ENCODE assay signal across 19 cellular contexts in the genomic region with DNA sequence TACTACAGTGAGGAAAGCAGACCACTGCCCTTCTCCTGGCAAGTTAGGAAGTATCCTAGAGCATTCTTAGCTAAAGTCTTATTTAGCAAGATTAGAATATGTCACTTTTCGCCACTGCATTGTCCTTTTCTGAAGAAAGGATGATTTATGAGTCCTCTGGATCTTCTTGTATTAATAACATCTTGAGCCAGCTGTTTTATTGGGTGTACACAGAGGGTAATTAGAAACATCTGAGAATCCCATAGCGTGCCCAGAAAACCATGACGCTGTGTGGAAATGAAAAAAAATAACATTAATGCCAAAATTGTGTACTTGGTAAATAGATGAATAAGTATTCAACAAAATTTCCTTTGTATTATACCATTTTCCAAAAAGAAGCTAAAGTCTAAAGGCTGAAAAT.
DNase-seq lines count a peak whose midpoint lies in the region; ATAC-seq, FAIRE-seq and TF ChIP-seq lines count a peak whose summit lies in the region.
"Had no signal": no experiment of that assay in that cellular context is flagged by ENCODE, and none has a peak within 500 bp of the region (broad histone marks: within the 10 kb centered on the region; RNA-seq: fewer than 3 reads in every experiment).

No MANE protein-coding gene starts in this region.

- TF ChIP-seq RAD21 in HepG2 (CRISPR knock-in tag; IDR thresholded peaks at IDR 0.05) = no peak

- H3K9me3 ChIP-seq in SK-N-MC (ENCODE audit: low read depth, low read length) = no peaks in the 10 kb centered on the region
- no peaks in the 10 kb centered on the region for H3K9me3 ChIP-seq in uterus
- H3K9me3 ChIP-seq in HepG2 (ENCODE audit: low read length) = no peaks in the 10 kb centered on the region
- H3K9me3 ChIP-seq: MG63 had no signal

- H3K36me3 Mint-ChIP-seq in nephron (ENCODE audit: low read depth) = peaks cover 8% of the 10 kb centered on the region
- H3K36me3 Mint-ChIP-seq in T-helper 2 cell treated with Interferon-gamma antibody and Interleukin-4, amounts not matched to agents 5 μg/mL and 100 μg/mL, for 36 hours (ENCODE audit: low read depth) = no peaks in the 10 kb centered on the region

- in situ Hi-C loops in HepG2 (cut with HindIII; ENCODE audit: extremely low pct_ligation_motif_present, low pct_unique_long_range_greater_than_20kb) = no loop called here

- POLR2A ChIA-PET in HEK293T (lab: Yijun Ruan, JAX) = no interaction called here
- POLR2A ChIA-PET in HepG2 (lab: Yijun Ruan, JAX) = no interaction called here

- no peaks in the 10 kb centered on the region for H3K36me3 ChIP-seq in SK-N-MC (ENCODE audit: insufficient read depth, low read length)
- H3K36me3 ChIP-seq in uterus = no peaks in the 10 kb centered on the region
- no peaks in the 10 kb centered on the region for H3K36me3 ChIP-seq in HepG2 (replicated peaks in 1 of 2; ENCODE audit: control insufficient read depth in 1 of 2, insufficient read depth in 2 of 2, low read length in 2 of 2)

- no peak overlapping the region for H2AFZ ChIP-seq in HepG2 (ENCODE audit: low read length)

- H3K9ac ChIP-seq in SK-N-MC (ENCODE audit: insufficient read length) (no peak overlapping the region), HepG2 (ENCODE audit: insufficient read depth, low read depth, low read length) (no peak overlapping the region)

- CTCF ChIA-PET in HEK293T (lab: Yijun Ruan, JAX) = no interaction called here
- CTCF ChIA-PET in HepG2 (lab: Yijun Ruan, JAX; ENCODE audit: low intra/inter-chr PET ratio, low total read pairs) = no interaction called here

- H3K4me2 ChIP-seq in HepG2 (ENCODE audit: low read depth, low read length) = no peak overlapping the region

- no peak for ATAC-seq in HepG2
- no peak for ATAC-seq in HG03469 (IDR thresholded peaks at IDR 0.05; ENCODE audit: unreplicated experiment)
- ATAC-seq: left lobe of liver had no signal

- peak; percentile 20 for DNase-seq in SK-N-MC (ENCODE audit: low read depth, low spot score)
- peak; percentile 91 for DNase-seq in fibroblast of mammary gland (ENCODE audit: low read depth)
- DNase-seq in uterus = no peak
- no peak for DNase-seq in HEK293T (ENCODE audit: extremely low spot score)
- DNase-seq in T-helper 2 cell treated with Interferon-gamma antibody and Interleukin-4, amounts not matched to agents 5 μg/mL and 100 μg/mL, for 36 hours (ENCODE audit: low spot score) = no peak
- DNase-seq in HepG2 (ENCODE audit: low spot score) = no peak
- DNase-seq: activated CD4-positive, CD25-positive, alpha-beta regulatory T cell; activated effector memory CD4-positive, alpha-beta T cell treated with anti-CD3 and anti-CD28 coated beads, Interleukin-2, amount 50 U/mL, for 16 hours; CD4-positive, alpha-beta T cell; cortex of kidney; GOT3; MG63; NCI-H2029; NCI-H82; RPMI8226 had no signal

- intact Hi-C loops in uterus (cut with DNase I; ENCODE audit: low total_unique reads) (no loop called here), HepG2 (cut with micrococcal nuclease; ENCODE audit: unreplicated experiment) (no loop called here)

- no peaks in the 10 kb centered on the region for H3K9me3 Mint-ChIP-seq in nephron
- no peaks in the 10 kb centered on the region for H3K9me3 Mint-ChIP-seq in T-helper 2 cell treated with Interferon-gamma antibody and Interleukin-4, amounts not matched to agents 5 μg/mL and 100 μg/mL, for 36 hours
- H3K9me3 Mint-ChIP-seq: CD4-positive, alpha-beta T cell; T-helper 1 cell treated with Interleukin-12 subunit alpha and Interleukin-12 subunit beta and Interleukin-4 antibody, amounts not matched to agents 30 μg/mL and 1 μg/mL, for 36 hours had no signal

- H4K20me1 ChIP-seq in HepG2 (ENCODE audit: insufficient read depth, low read length) = no peaks in the 10 kb centered on the region

- no peaks in the 10 kb centered on the region for H3K27me3 Mint-ChIP-seq in nephron (ENCODE audit: low read depth)
- peaks cover 3% of the 10 kb centered on the region for H3K27me3 Mint-ChIP-seq in T-helper 2 cell treated with Interferon-gamma antibody and Interleukin-4, amounts not matched to agents 5 μg/mL and 100 μg/mL, for 36 hours (ENCODE audit: low read depth)

- H3K79me2 ChIP-seq in HepG2 (ENCODE audit: insufficient read depth, low read length) = no peaks in the 10 kb centered on the region

- H3K27me3 ChIP-seq in uterus = no peaks in the 10 kb centered on the region
- no peaks in the 10 kb centered on the region for H3K27me3 ChIP-seq in HepG2 (ENCODE audit: control insufficient read depth in 1 of 2, insufficient read depth in 2 of 2, low read length in 2 of 2)
- H3K27me3 ChIP-seq: MG63 had no signal

- H3K4me1 ChIP-seq in uterus (peaks cover 0 to 8% of the 10 kb centered on the region in 2 donors), HepG2 (ENCODE audit: insufficient read depth, low read length) (no peaks in the 10 kb centered on the region)

- peak overlapping the region; percentile 48 to 94 (median 75) for H3K27ac Mint-ChIP-seq in nephron
- H3K27ac Mint-ChIP-seq in T-helper 2 cell treated with Interferon-gamma antibody and Interleukin-4, amounts not matched to agents 5 μg/mL and 100 μg/mL, for 36 hours = no peak overlapping the region
- H3K27ac Mint-ChIP-seq: CD4-positive, alpha-beta T cell; T-helper 1 cell treated with Interleukin-12 subunit alpha and Interleukin-12 subunit beta and Interleukin-4 antibody, amounts not matched to agents 30 μg/mL and 1 μg/mL, for 36 hours had no signal

- TF ChIP-seq CTCF in fibroblast of mammary gland (conservative IDR thresholded peaks at IDR 0.05; ENCODE audit: control insufficient read depth, insufficient read depth, low read depth, low read length) = no peak
- TF ChIP-seq CTCF in nephron (IDR thresholded peaks at IDR 0.05; ENCODE audit: unreplicated experiment in 3 of 3) = no peak
- TF ChIP-seq CTCF in uterus (IDR thresholded peaks at IDR 0.05) = no peak
- TF ChIP-seq CTCF in HepG2 (CRISPR knock-in tag; IDR thresholded peaks at IDR 0.05) = no peak

- no TSS peak for BruUV-seq in HepG2 (replicated peaks; lab: Mats Ljungman, UMichigan)

- 9% methylated on average over 3 of the region's 3 CpGs for WGBS in HepG2 (ENCODE audit: low lambda C conversion rate)

- H3K4me1 Mint-ChIP-seq in nephron = peaks cover 81% of the 10 kb centered on the region
- no peaks in the 10 kb centered on the region for H3K4me1 Mint-ChIP-seq in T-helper 2 cell treated with Interferon-gamma antibody and Interleukin-4, amounts not matched to agents 5 μg/mL and 100 μg/mL, for 36 hours (ENCODE audit: low read depth)

- TF ChIP-seq EP300 in HepG2 (IDR thresholded peaks at IDR 0.05; ENCODE audit: low read depth in 2 of 2, low read length in 2 of 2) (no peak), HepG2 (CRISPR knock-in tag; IDR thresholded peaks at IDR 0.05; ENCODE audit: borderline replicate concordance) (no peak)

- TF ChIP-seq POLR2A in uterus (IDR thresholded peaks at IDR 0.05) = no peak
- TF ChIP-seq POLR2A in HepG2 (IDR thresholded peaks at IDR 0.05; ENCODE audit: insufficient read depth in 1 of 2, low read depth in 2 of 2, low read length in 2 of 2) = no peak

- H3K4me3 Mint-ChIP-seq in nephron = peak overlapping the region in 1 of 3 experiments; percentile 16
- no peak overlapping the region for H3K4me3 Mint-ChIP-seq in T-helper 2 cell treated with Interferon-gamma antibody and Interleukin-4, amounts not matched to agents 5 μg/mL and 100 μg/mL, for 36 hours
- H3K4me3 Mint-ChIP-seq: CD4-positive, alpha-beta T cell; T-helper 1 cell treated with Interleukin-12 subunit alpha and Interleukin-12 subunit beta and Interleukin-4 antibody, amounts not matched to agents 30 μg/mL and 1 μg/mL, for 36 hours had no signal

- no peak overlapping the region for H3K27ac ChIP-seq in SK-N-MC
- H3K27ac ChIP-seq in uterus = peak overlapping the region; percentile 63 to 73
- H3K27ac ChIP-seq in HepG2 (ENCODE audit: extremely low read length, insufficient read depth, low read length) = no peak overlapping the region

- H3K4me3 ChIP-seq in SK-N-MC (0 out of 2 replicates have a peak overlapping the region, but pooled peaks have one; percentile 3), fibroblast of mammary gland (ENCODE audit: control insufficient read depth, low read depth, low read length) (no peak overlapping the region), uterus (no peak overlapping the region), HepG2 (replicated peaks in 1 of 3; ENCODE audit: insufficient read depth in 1 of 3, low read depth in 2 of 3, low read length in 3 of 3) (no peak overlapping the region)
- H3K4me3 ChIP-seq: MG63 had no signal

- FAIRE-seq in HepG2 (lab: Jason Lieb, UNC) = no peak

TF ChIP-seq in HEK293T, 16 proteins besides CTCF, POLR2A, EP300 and RAD21:
- TF ChIP-seq L3MBTL2 (conservative IDR thresholded peaks at IDR 0.05) = no peak

TF ChIP-seq in HepG2, 621 proteins besides CTCF, POLR2A, EP300 and RAD21:
- TF ChIP-seq TEAD3 (CRISPR knock-in tag; optimal IDR thresholded peaks at IDR 0.05; ENCODE audit: borderline replicate concordance) (no peak), KAT8 (CRISPR knock-in tag; IDR thresholded peaks at IDR 0.05) (no peak), MTF1 (CRISPR knock-in tag; IDR thresholded peaks at IDR 0.05) (no peak), ZNF124 (CRISPR knock-in tag; IDR thresholded peaks at IDR 0.05) (no peak), ESRRA (CRISPR knock-in tag; IDR thresholded peaks at IDR 0.05; ENCODE audit: low read depth) (no peak), ZNF614 (CRISPR knock-in tag; IDR thresholded peaks at IDR 0.05; ENCODE audit: borderline replicate concordance) (no peak), ZFY (CRISPR knock-in tag; IDR thresholded peaks at IDR 0.05) (no peak), DMAP1 (CRISPR knock-in tag; IDR thresholded peaks at IDR 0.05) (no peak)
- TF ChIP-seq, protein P1, sequence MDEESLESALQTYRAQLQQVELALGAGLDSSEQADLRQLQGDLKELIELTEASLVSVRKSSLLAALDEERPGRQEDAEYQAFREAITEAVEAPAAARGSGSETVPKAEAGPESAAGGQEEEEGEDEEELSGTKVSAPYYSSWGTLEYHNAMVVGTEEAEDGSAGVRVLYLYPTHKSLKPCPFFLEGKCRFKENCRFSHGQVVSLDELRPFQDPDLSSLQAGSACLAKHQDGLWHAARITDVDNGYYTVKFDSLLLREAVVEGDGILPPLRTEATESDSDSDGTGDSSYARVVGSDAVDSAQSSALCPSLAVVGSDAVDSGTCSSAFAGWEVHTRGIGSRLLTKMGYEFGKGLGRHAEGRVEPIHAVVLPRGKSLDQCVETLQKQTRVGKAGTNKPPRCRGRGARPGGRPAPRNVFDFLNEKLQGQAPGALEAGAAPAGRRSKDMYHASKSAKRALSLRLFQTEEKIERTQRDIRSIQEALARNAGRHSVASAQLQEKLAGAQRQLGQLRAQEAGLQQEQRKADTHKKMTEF (CRISPR knock-in tag; IDR thresholded peaks at IDR 0.05) = no peak
TF ChIP-seq in HepG2: peak in this region for 0.

Comparison
In these comparisons a context has a peak if more than half of its experiments do, and no peak if none do; other contexts are left out.
1. DNase-seq: peak in SK-N-MC (single experiment) and fibroblast of mammary gland (single experiment); none in uterus (0 of 2), HEK293T (single experiment), T-helper 2 cell treated with Interferon-gamma antibody and Interleukin-4, amounts not matched to agents 5 μg/mL and 100 μg/mL, for 36 hours (single experiment) and HepG2 (single experiment).
2. H3K27ac ChIP-seq: peak in uterus (2 of 2); none in SK-N-MC (single experiment) and HepG2 (single experiment).